In genomic region chr17:57938061-57938502, GRCh38 we compare ENCODE assay signal across 13 cellular contexts. TPM values are rescaled to one million over a fixed set of nuclear protein-coding genes. Genes with fewer than 3 reads are reported as not detected.
DNase-seq lines count a peak whose midpoint lies in the region; ATAC-seq, FAIRE-seq and TF ChIP-seq lines count a peak whose summit lies in the region.
"Had no signal": no experiment of that assay in that cellular context is flagged by ENCODE, and none has a peak within 500 bp of the region (broad histone marks: within the 10 kb centered on the region; RNA-seq: fewer than 3 reads in every experiment).

No MANE protein-coding gene starts in this region.

- no peaks in the 10 kb centered on the region for H3K27me3 Mint-ChIP-seq in mesothelial cell of epicardium (ENCODE audit: low read depth)

- H3K36me3 ChIP-seq in body of pancreas (replicated peaks in 1 of 2; ENCODE audit: insufficient read depth in 1 of 2, low read depth in 2 of 2) (no peaks in the 10 kb centered on the region), upper lobe of right lung (no peaks in the 10 kb centered on the region)
- H3K36me3 ChIP-seq: breast epithelium had no signal

- H3K27ac Mint-ChIP-seq in mesothelial cell of epicardium: peak overlapping the region; percentile 88

- H3K27ac ChIP-seq in body of pancreas (peak overlapping the region in 3 of 4 donors; percentile 83 to 86 (median 85)), upper lobe of right lung (peak overlapping the region; percentile 17)

- no peak overlapping the region for H3K4me3 Mint-ChIP-seq in mesothelial cell of epicardium

- H3K9me3 ChIP-seq in body of pancreas (no peaks in the 10 kb centered on the region), upper lobe of right lung (no peaks in the 10 kb centered on the region)
- H3K9me3 ChIP-seq: breast epithelium had no signal

- H3K27me3 ChIP-seq in body of pancreas (no peaks in the 10 kb centered on the region), upper lobe of right lung (no peaks in the 10 kb centered on the region)
- H3K27me3 ChIP-seq: breast epithelium had no signal

- TF ChIP-seq POLR2A in body of pancreas (IDR thresholded peaks at IDR 0.05) (no peak), H54 (IDR thresholded peaks at IDR 0.05; ENCODE audit: low read depth, low read length) (no peak)

- H3K4me1 ChIP-seq in body of pancreas: peaks cover 61% of the 10 kb centered on the region
- H3K4me1 ChIP-seq in upper lobe of right lung: peaks cover 44% of the 10 kb centered on the region

- ATAC-seq in body of pancreas (no peak), upper lobe of right lung (no peak)
- ATAC-seq: SK-N-SH treated with all-trans-retinoic acid at 6 μM for 48 hours had no signal

- H3K4me3 ChIP-seq in body of pancreas (no peak overlapping the region), upper lobe of right lung (no peak overlapping the region)
- H3K4me3 ChIP-seq: breast epithelium had no signal

- DNase-seq in NCI-H748 (lab: John Stamatoyannopoulos, UW; ENCODE audit: unreplicated experiment) (peak; percentile 39), NCI-H748 treated with DMSO at 0.1 percent for 48 hours (lab: John Stamatoyannopoulos, UW) (no peak), body of pancreas (no peak), mesothelial cell of epicardium (ENCODE audit: low spot score in 2 of 2, unreplicated experiment in 2 of 2) (no peak), upper lobe of right lung (no peak), H54 (ENCODE audit: insufficient read length, low spot score) (no peak), DMS114 treated with DMSO at 0.1 percent for 48 hours (lab: John Stamatoyannopoulos, UW; ENCODE audit: unreplicated experiment) (no peak)
- no peak for DNase-seq in activated CD4-positive, alpha-beta T cell treated with anti-CD3 and anti-CD28 coated beads, Interleukin-2, amount 50 U/mL, for 1 hour
- DNase-seq: activated CD4-positive, alpha-beta T cell treated with anti-CD3 and anti-CD28 coated beads for 4 hours; NCI-H526 treated with DMSO at 0.1 percent for 48 hours; stimulated activated CD4-positive, alpha-beta T cell treated with anti-CD3 and anti-CD28 coated beads, Interleukin-4, amount 100 ng/mL, for 4 hours had no signal

- 59 to 63% methylated on average over 7 of the region's 7 CpGs for WGBS in body of pancreas, 2 donors

- no peaks in the 10 kb centered on the region for H3K9me3 Mint-ChIP-seq in mesothelial cell of epicardium

- H3K4me1 Mint-ChIP-seq in mesothelial cell of epicardium: peaks cover 63% of the 10 kb centered on the region

- intact Hi-C loops in body of pancreas (cut with DNase I) (no loop called here), upper lobe of right lung (cut with DNase I) (no loop called here)

- FAIRE-seq in H54 (lab: Jason Lieb, UNC): no peak

- TF ChIP-seq CTCF in body of pancreas (IDR thresholded peaks at IDR 0.05): no peak
- TF ChIP-seq CTCF in mesothelial cell of epicardium (IDR thresholded peaks at IDR 0.05; ENCODE audit: unreplicated experiment): no peak
- TF ChIP-seq CTCF in upper lobe of right lung (IDR thresholded peaks at IDR 0.05): no peak

- no peaks in the 10 kb centered on the region for H3K36me3 Mint-ChIP-seq in mesothelial cell of epicardium

RNA-seq across cellular contexts. Expression of gene CUEDC1, which starts 17.1 kb away (rescaled TPM):
- 10 to 100 TPM; 35.8 to 48.1 TPM for total RNA-seq in body of pancreas
- total RNA-seq in mesothelial cell of epicardium: 37.0 to 38.7 TPM (median 37.8 TPM) in 3 replicates
- total RNA-seq in upper lobe of right lung: 41.9 TPM

RNA-seq across cellular contexts. Expression of gene VEZF1, which starts 50.0 kb away (rescaled TPM):
- total RNA-seq in body of pancreas (10 to 100 TPM; 14.5 to 39.4 TPM), mesothelial cell of epicardium (80.6 to 84.9 TPM (median 82.5 TPM) in 3 replicates), upper lobe of right lung (77.1 TPM)
